In the genomic region with DNA sequence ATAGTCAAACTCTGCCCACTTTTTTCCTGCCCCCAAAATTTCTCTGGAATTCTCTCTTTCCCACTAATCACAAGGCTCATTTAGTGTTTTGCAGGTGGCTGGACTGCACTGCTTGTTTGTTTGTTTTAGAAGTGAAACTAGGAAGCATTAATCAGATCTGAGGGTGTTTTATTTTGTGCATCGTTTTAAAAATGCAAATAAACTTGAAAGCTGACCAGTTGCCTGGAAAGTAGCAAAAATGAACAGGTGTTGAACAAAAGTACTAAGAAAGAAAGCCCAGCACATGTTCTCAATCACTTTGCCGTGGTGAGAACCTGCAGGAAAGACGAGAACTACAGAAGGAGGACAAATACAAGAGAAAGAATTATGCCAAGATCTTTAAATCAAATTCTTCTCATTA, we compare ENCODE assay signal across 16 cellular contexts.
DNase-seq lines count a peak whose midpoint lies in the region; ATAC-seq and TF ChIP-seq lines count a peak whose summit lies in the region.
"Had no signal": no experiment of that assay in that cellular context is flagged by ENCODE, and none has a peak within 500 bp of the region (broad histone marks: within the 10 kb centered on the region; RNA-seq: fewer than 3 reads in every experiment).

No MANE protein-coding gene starts in this region.

- peak overlapping the region; percentile 46; the same call in 1 of the 2 replicates for H2AFZ ChIP-seq in PC-9
- no peak overlapping the region for H2AFZ ChIP-seq in mesenchymal stem cell (ENCODE audit: low read depth, low read length)

- no peaks in the 10 kb centered on the region for H3K4me1 ChIP-seq in PC-9 (replicated peaks; ENCODE audit: insufficient read depth)
- H3K4me1 ChIP-seq in mesenchymal stem cell (ENCODE audit: control insufficient read depth, insufficient read depth, low read depth, low read length), result no peaks in the 10 kb centered on the region
- H3K4me1 ChIP-seq: SJCRH30 had no signal

- no peak overlapping the region for H4K91ac ChIP-seq in mesenchymal stem cell (ENCODE audit: low read length)

- 65% methylated on average over 2 of the region's 3 CpGs for WGBS in mesenchymal stem cell

- H3K14ac ChIP-seq in mesenchymal stem cell (ENCODE audit: low read length in 2 of 2), result no peak overlapping the region

- H3K27me3 ChIP-seq in PC-9 (ENCODE audit: insufficient read depth, low read depth), result no peaks in the 10 kb centered on the region
- H3K27me3 ChIP-seq in mesenchymal stem cell (ENCODE audit: control insufficient read depth in 1 of 2, insufficient read depth in 1 of 2, low read length in 2 of 2), result no peaks in the 10 kb centered on the region
- H3K27me3 ChIP-seq: SJCRH30 had no signal

- H2BK15ac ChIP-seq in mesenchymal stem cell (ENCODE audit: low read depth, poor library complexity, severe bottlenecking), result no peak overlapping the region

- no peak overlapping the region for H3K9ac ChIP-seq in mesenchymal stem cell (ENCODE audit: low read length)

- H3K23ac ChIP-seq in mesenchymal stem cell (ENCODE audit: low read length in 2 of 2), result no peak overlapping the region

- H3K9me2 ChIP-seq in PC-9 (ENCODE audit: insufficient read depth), result 0 out of 2 replicates have a peak, but pooled peaks cover 4% of the 10 kb centered on the region

- no peak overlapping the region for H4K8ac ChIP-seq in mesenchymal stem cell (ENCODE audit: low read length)

- H3K9me3 Mint-ChIP-seq in Calu3 (ENCODE audit: low read depth, unreplicated experiment), result no peaks in the 10 kb centered on the region
- no peaks in the 10 kb centered on the region for H3K9me3 Mint-ChIP-seq in osteocyte (ENCODE audit: unreplicated experiment)

- H3K18ac ChIP-seq in mesenchymal stem cell (ENCODE audit: low read depth in 1 of 2, low read length in 2 of 2), result no peak overlapping the region

- no peaks in the 10 kb centered on the region for H3F3A ChIP-seq in PC-9 (ENCODE audit: insufficient read depth, low read depth)

- no TSS peak for BruUV-seq in Calu3 (replicated peaks; lab: Mats Ljungman, UMichigan)
- BruUV-seq in PC-9 (replicated peaks; lab: Mats Ljungman, UMichigan), result no TSS peak

- H3K27ac ChIP-seq in PC-9, result no peak overlapping the region
- H3K27ac ChIP-seq in mesenchymal stem cell (ENCODE audit: low read length, poor library complexity, severe bottlenecking), result no peak overlapping the region
- H3K27ac ChIP-seq: SJCRH30 had no signal

- H3K4ac ChIP-seq in mesenchymal stem cell (ENCODE audit: low read depth in 1 of 2, low read length in 2 of 2), result no peak overlapping the region

- CTCF ChIA-PET in Calu3 (lab: Charles Lee), result no interaction called here
- CTCF ChIA-PET in PC-9 (lab: Charles Lee), result no interaction called here

- POLR2A ChIA-PET in PC-9 (lab: Charles Lee; ENCODE audit: unreplicated experiment), result no interaction called here

- peak overlapping the region; percentile 55 for H3K4me2 ChIP-seq in PC-9
- H3K4me2 ChIP-seq in mesenchymal stem cell (ENCODE audit: low read length, poor library complexity, severe bottlenecking), result peak overlapping the region; percentile 29

- H3K79me1 ChIP-seq in mesenchymal stem cell (replicated peaks; ENCODE audit: low read length, poor library complexity, severe bottlenecking), result no peaks in the 10 kb centered on the region

- no peaks in the 10 kb centered on the region for H3K79me2 ChIP-seq in PC-9 (ENCODE audit: low read depth)

- H3K9me3 ChIP-seq in PC-9 (ENCODE audit: insufficient read depth, low read depth), result no peaks in the 10 kb centered on the region
- no peaks in the 10 kb centered on the region for H3K9me3 ChIP-seq in mesenchymal stem cell (ENCODE audit: control insufficient read depth, low read length)
- H3K9me3 ChIP-seq: SJCRH30 had no signal

- ATAC-seq in GM18867 (IDR thresholded peaks at IDR 0.05; ENCODE audit: unreplicated experiment), result no peak

- H3K4me1 Mint-ChIP-seq in Calu3 (ENCODE audit: low read depth, unreplicated experiment) (no peaks in the 10 kb centered on the region), osteocyte (ENCODE audit: unreplicated experiment) (peaks cover 7% of the 10 kb centered on the region)

- H2BK12ac ChIP-seq in mesenchymal stem cell (ENCODE audit: low read length in 2 of 2), result no peak overlapping the region

- no peaks in the 10 kb centered on the region for H3K36me3 ChIP-seq in PC-9 (ENCODE audit: low read depth)
- H3K36me3 ChIP-seq in mesenchymal stem cell (ENCODE audit: control insufficient read depth in 1 of 2, insufficient read depth in 2 of 2, low read depth in 1 of 2, low read length in 2 of 2), result no peaks in the 10 kb centered on the region
- H3K36me3 ChIP-seq: SJCRH30 had no signal

- peak overlapping the region; percentile 52 for H3K4me3 Mint-ChIP-seq in Calu3 (ENCODE audit: low read depth, unreplicated experiment)
- H3K4me3 Mint-ChIP-seq in osteocyte (ENCODE audit: unreplicated experiment), result no peak overlapping the region

- intact Hi-C loops in Calu3 (cut with micrococcal nuclease; ENCODE audit: unreplicated experiment), result no loop called here
- intact Hi-C loops in PC-9 (cut with micrococcal nuclease; ENCODE audit: unreplicated experiment), result no loop called here

- TF ChIP-seq CTCF in Calu3 (IDR thresholded peaks at IDR 0.05; ENCODE audit: unreplicated experiment), result no peak
- no peak for TF ChIP-seq CTCF in PC-9 (conservative IDR thresholded peaks at IDR 0.05)
- TF ChIP-seq CTCF in osteocyte (IDR thresholded peaks at IDR 0.05), result no peak

- H3K27ac Mint-ChIP-seq in Calu3 (ENCODE audit: unreplicated experiment) (no peak overlapping the region), osteocyte (ENCODE audit: unreplicated experiment) (no peak overlapping the region)

- H2BK120ac ChIP-seq in mesenchymal stem cell (ENCODE audit: low read depth, low read length), result no peak overlapping the region

- no peak overlapping the region for H2AK5ac ChIP-seq in mesenchymal stem cell (ENCODE audit: low read length, severe bottlenecking)

- no peaks in the 10 kb centered on the region for H3K36me3 Mint-ChIP-seq in Calu3 (ENCODE audit: insufficient read depth, unreplicated experiment)
- no peaks in the 10 kb centered on the region for H3K36me3 Mint-ChIP-seq in osteocyte (ENCODE audit: unreplicated experiment)

- H3K4me3 ChIP-seq in PC-9 (peak overlapping the region; percentile 46; the same call in 1 of the 2 replicates), mesenchymal stem cell (ENCODE audit: insufficient read depth in 1 of 2, low read depth in 1 of 2, low read length in 2 of 2) (no peak overlapping the region)
- H3K4me3 ChIP-seq: SJCRH30 had no signal

- H3K27me3 Mint-ChIP-seq in Calu3 (ENCODE audit: unreplicated experiment) (no peaks in the 10 kb centered on the region), osteocyte (ENCODE audit: unreplicated experiment) (no peaks in the 10 kb centered on the region)

- no peak for DNase-seq in Calu3
- DNase-seq in LHCN-M2 (ENCODE audit: low read depth), result peak; percentile 45
- no peak for DNase-seq in PC-9
- DNase-seq in mesenchymal stem cell, result no peak
- no peak for DNase-seq in NCI-H82 treated with DMSO at 0.1 percent for 48 hours (lab: John Stamatoyannopoulos, UW; ENCODE audit: unreplicated experiment)
- DNase-seq in effector CD8-positive, alpha-beta T cell (lab: John Stamatoyannopoulos, UW), result no peak
- no peak for DNase-seq in osteocyte (ENCODE audit: extremely low spot score, unreplicated experiment)
- DNase-seq: C1 segment of cervical spinal cord, IMR-90, NCI-H1417, NCI-H1930, NCI-H2171, NCI-H446 treated with DMSO at 0.1 percent for 48 hours, NCI-H774 had no signal

- no peaks in the 10 kb centered on the region for H4K20me1 ChIP-seq in PC-9 (ENCODE audit: insufficient read depth)

- no peak overlapping the region for H2BK5ac ChIP-seq in mesenchymal stem cell (ENCODE audit: low read depth, low read length, poor library complexity, severe bottlenecking)
